8 cellular contexts compared by ENCODE assay signal in the genomic region with DNA sequence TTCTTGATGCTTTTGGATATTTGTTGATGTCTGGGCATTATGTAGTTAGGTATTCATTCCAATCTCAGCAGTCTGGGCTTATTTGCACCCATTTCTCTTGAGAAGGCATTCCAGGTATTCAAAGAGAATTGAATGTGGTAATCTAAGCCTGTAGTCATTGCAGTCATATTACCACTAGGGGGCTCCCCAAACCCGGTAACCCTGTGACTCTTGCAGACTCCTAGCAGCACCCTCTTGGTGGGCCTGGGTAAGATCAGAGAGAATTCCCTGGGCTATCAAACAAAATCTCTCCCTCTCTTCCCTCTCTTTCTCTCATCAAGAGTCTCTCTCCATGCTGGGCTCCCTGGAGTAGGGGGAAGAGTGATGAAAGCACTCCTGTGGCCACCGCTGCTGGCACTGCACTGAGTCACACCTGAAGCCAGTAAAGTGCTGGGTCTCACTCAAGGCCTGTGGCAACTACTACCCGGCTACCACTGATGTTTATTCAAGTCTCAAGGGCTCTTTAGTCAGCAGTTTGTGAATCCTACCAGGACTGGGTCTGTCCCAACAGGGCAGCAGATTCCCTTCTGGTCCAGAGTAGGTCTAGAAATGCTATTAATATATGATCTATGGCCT.
DNase-seq lines count a peak whose midpoint lies in the region; ATAC-seq and TF ChIP-seq lines count a peak whose summit lies in the region.

No MANE protein-coding gene starts in this region.

- peak in 3 of 10 experiments; percentile 1 to 14 (median 5) for DNase-seq in CD4-positive, alpha-beta T cell
- DNase-seq in GM13977 (ENCODE audit: low spot score) (peak; percentile 34), RPMI8226 (peak; percentile 35), colonic mucosa (peak; percentile 41)

- POLR2A ChIA-PET in CD4-positive, alpha-beta T cell (lab: Charles Lee): no interaction called here

- no peak for ATAC-seq in CD4-positive, alpha-beta T cell (ENCODE audit: poor library complexity)
- ATAC-seq in HG03520 (IDR thresholded peaks at IDR 0.05; ENCODE audit: unreplicated experiment) (peak; percentile 81), GM21390 (IDR thresholded peaks at IDR 0.05; ENCODE audit: unreplicated experiment) (no peak), HG03469 (IDR thresholded peaks at IDR 0.05; ENCODE audit: unreplicated experiment) (no peak)

- no peaks in the 10 kb centered on the region for H3K36me3 ChIP-seq in colonic mucosa

- no peaks in the 10 kb centered on the region for H3K4me1 ChIP-seq in colonic mucosa

- no peak overlapping the region for H3K9ac ChIP-seq in colonic mucosa (ENCODE audit: low read depth in 2 of 2, low read length in 2 of 2)

- in situ Hi-C loops in GM13977 (cut with MboI; ENCODE audit: low pct_unique_long_range_greater_than_20kb, low sequenced_read_pairs, unreplicated experiment): loop anchor here (25.0 kb wide), 1 partner anchor 317 kb away; no protein-coding TSS in a partner anchor

- H3K4me1 Mint-ChIP-seq in CD4-positive, alpha-beta T cell (ENCODE audit: low read depth): no peaks in the 10 kb centered on the region
- H3K4me1 Mint-ChIP-seq in nephron: no peaks in the 10 kb centered on the region

- H3K27me3 ChIP-seq in CD4-positive, alpha-beta T cell (ENCODE audit: control insufficient read depth, insufficient read depth, low read length): no peaks in the 10 kb centered on the region
- no peaks in the 10 kb centered on the region for H3K27me3 ChIP-seq in colonic mucosa

- no peak overlapping the region for H3K4me3 Mint-ChIP-seq in CD4-positive, alpha-beta T cell
- H3K4me3 Mint-ChIP-seq in nephron: no peak overlapping the region

- CTCF ChIA-PET in CD4-positive, alpha-beta T cell (lab: Charles Lee): no interaction called here

- TF ChIP-seq CTCF in CD4-positive, alpha-beta T cell (IDR thresholded peaks at IDR 0.05): peak; percentile 26
- peak; percentile 80 for TF ChIP-seq CTCF in GM13977 (IDR thresholded peaks at IDR 0.05; ENCODE audit: extremely low read depth, insufficient read depth, missing control alignments)
- peak; percentile 65 for TF ChIP-seq CTCF in colonic mucosa (IDR thresholded peaks at IDR 0.05)
- TF ChIP-seq CTCF in nephron (IDR thresholded peaks at IDR 0.05; ENCODE audit: unreplicated experiment in 3 of 3): peak; percentile 47 to 52 (median 48)

- H3K27me3 Mint-ChIP-seq in CD4-positive, alpha-beta T cell: peaks cover 20% of the 10 kb centered on the region
- no peaks in the 10 kb centered on the region for H3K27me3 Mint-ChIP-seq in nephron (ENCODE audit: low read depth)

- H3K9me3 Mint-ChIP-seq in CD4-positive, alpha-beta T cell: no peaks in the 10 kb centered on the region
- H3K9me3 Mint-ChIP-seq in nephron: peaks cover 4% of the 10 kb centered on the region

- H3K9me3 ChIP-seq in CD4-positive, alpha-beta T cell (ENCODE audit: control insufficient read depth, low read length): no peaks in the 10 kb centered on the region
- no peaks in the 10 kb centered on the region for H3K9me3 ChIP-seq in colonic mucosa

- H3K27ac ChIP-seq in CD4-positive, alpha-beta T cell (ENCODE audit: low read depth, low read length): no peak overlapping the region
- no peak overlapping the region for H3K27ac ChIP-seq in colonic mucosa

- no peaks in the 10 kb centered on the region for H3K36me3 Mint-ChIP-seq in CD4-positive, alpha-beta T cell (ENCODE audit: low read depth)
- H3K36me3 Mint-ChIP-seq in nephron (ENCODE audit: low read depth): no peaks in the 10 kb centered on the region

- H3K27ac Mint-ChIP-seq in CD4-positive, alpha-beta T cell: no peak overlapping the region
- no peak overlapping the region for H3K27ac Mint-ChIP-seq in nephron

- intact Hi-C loops in CD4-positive, alpha-beta T cell (cut with DNase I, micrococcal nuclease): loop anchor here (2.0 to 10.0 kb wide), 2 partner anchors 280 to 316 kb away; no protein-coding TSS in a partner anchor
- intact Hi-C loops in colonic mucosa (cut with DNase I): loop anchor here (10.0 kb wide), 1 partner anchor 310 kb away; no protein-coding TSS in a partner anchor

- no peak overlapping the region for H3K4me3 ChIP-seq in colonic mucosa

Comparison
In these comparisons a context has a peak if more than half of its experiments do, and no peak if none do; other contexts are left out.
1. CTCF ChIP-seq: peak in every context shown above with its lines; median percentile 80 in GM13977; 65 in colonic mucosa; 48 in nephron; 26 in CD4-positive, alpha-beta T cell.